Comparison of ENCODE assay signal across 10 cellular contexts in genomic region chr14:95895720-95896119, GRCh38. TPM values are rescaled to one million over a fixed set of nuclear protein-coding genes. Genes with fewer than 3 reads are reported as not detected.
DNase-seq lines count a peak whose midpoint lies in the region; ATAC-seq, FAIRE-seq and TF ChIP-seq lines count a peak whose summit lies in the region.
"Had no signal": no experiment of that assay in that cellular context is flagged by ENCODE, and none has a peak within 500 bp of the region (broad histone marks: within the 10 kb centered on the region; RNA-seq: fewer than 3 reads in every experiment).

No MANE protein-coding gene starts in this region.

- intact Hi-C loops in left ventricle myocardium superior (cut with micrococcal nuclease), result no loop called here

- DNase-seq in NCI-H2227 (lab: John Stamatoyannopoulos, UW; ENCODE audit: unreplicated experiment) (peak; percentile 2), NCI-H2227 treated with DMSO at 0.1 percent for 48 hours (lab: John Stamatoyannopoulos, UW) (no peak), NB4 (ENCODE audit: low read depth) (peak; percentile 22), bronchial epithelial cell (ENCODE audit: low read depth) (no peak), left ventricle myocardium superior (no peak), DMS79 treated with DMSO at 0.1 percent for 48 hours (lab: John Stamatoyannopoulos, UW) (no peak)
- peak; percentile 11 for DNase-seq in stimulated activated CD4-positive, alpha-beta T cell treated with anti-CD3 and anti-CD28 coated beads, Interleukin-2, amount 100 ng/mL, for 48 hours

- no peaks in the 10 kb centered on the region for H3K27me3 ChIP-seq in bronchial epithelial cell (ENCODE audit: control insufficient read depth, insufficient read depth, low read length)

- H3K36me3 ChIP-seq in bronchial epithelial cell (ENCODE audit: control insufficient read depth, insufficient read depth, low read length), result no peaks in the 10 kb centered on the region

- no peak for TF ChIP-seq POLR2A in NB4 (IDR thresholded peaks at IDR 0.05; ENCODE audit: extremely low read depth, insufficient read length)

- ATAC-seq in HG02970 (IDR thresholded peaks at IDR 0.05; ENCODE audit: low FRiP score, unreplicated experiment) (no peak), left ventricle myocardium superior (no peak)

- FAIRE-seq in bronchial epithelial cell (lab: Jason Lieb, UNC), result no peak

- no peak overlapping the region for H3K4me3 ChIP-seq in NB4 (ENCODE audit: low read depth, low read length)
- H3K4me3 ChIP-seq in bronchial epithelial cell (ENCODE audit: low read depth, low read length), result no peak overlapping the region

- peak; percentile 15 for TF ChIP-seq CTCF in NB4 (IDR thresholded peaks at IDR 0.05; ENCODE audit: low read depth, low read length)
- TF ChIP-seq CTCF in bronchial epithelial cell (IDR thresholded peaks at IDR 0.05; ENCODE audit: insufficient read depth, low read length, severe bottlenecking), result peak; percentile 10

RNA-seq across cellular contexts. Expression of gene TUNAR, which starts 19.1 kb away (rescaled TPM):
- total RNA-seq in bronchial epithelial cell (not detected in 2 replicates), left ventricle myocardium superior (not detected)
- total RNA-seq: CD4-positive, alpha-beta memory T cell; skeletal muscle tissue had no signal

Comparison
In these comparisons a context has a peak if more than half of its experiments do, and no peak if none do; other contexts are left out.
1. DNase-seq: peak in NCI-H2227 (single experiment), NB4 (single experiment) and stimulated activated CD4-positive, alpha-beta T cell treated with anti-CD3 and anti-CD28 coated beads, Interleukin-2, amount 100 ng/mL, for 48 hours (2 of 2); none in NCI-H2227 treated with DMSO at 0.1 percent for 48 hours (single experiment), bronchial epithelial cell (single experiment), left ventricle myocardium superior (single experiment) and DMS79 treated with DMSO at 0.1 percent for 48 hours (single experiment).